Comparison of ENCODE assay signal across 27 cellular contexts in the genomic region with DNA sequence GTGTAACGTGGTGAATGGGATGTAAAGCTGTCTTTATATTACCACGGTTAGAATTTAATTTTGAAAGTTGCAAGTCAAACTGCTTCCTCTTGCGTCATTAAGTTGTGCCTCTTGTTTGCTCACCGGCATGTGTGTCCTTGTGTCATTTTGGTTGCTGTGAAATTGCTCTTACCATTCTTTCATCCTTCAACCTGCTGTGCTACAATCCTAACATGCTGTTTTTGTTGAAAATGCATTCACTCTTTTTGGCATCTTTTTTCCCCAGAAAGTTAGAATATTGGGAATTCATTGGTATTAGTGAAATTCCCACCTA.
DNase-seq lines count a peak whose midpoint lies in the region; ATAC-seq, FAIRE-seq and TF ChIP-seq lines count a peak whose summit lies in the region.
"Had no signal": no experiment of that assay in that cellular context is flagged by ENCODE, and none has a peak within 500 bp of the region (broad histone marks: within the 10 kb centered on the region; RNA-seq: fewer than 3 reads in every experiment).

No MANE protein-coding gene starts in this region.

- in situ Hi-C loops in HepG2 (cut with HindIII; ENCODE audit: extremely low pct_ligation_motif_present, low pct_unique_long_range_greater_than_20kb), result no loop called here

- intact Hi-C loops in A673 (cut with micrococcal nuclease; ENCODE audit: unreplicated experiment) (no loop called here), HepG2 (cut with micrococcal nuclease; ENCODE audit: unreplicated experiment) (no loop called here), esophagus squamous epithelium (cut with DNase I) (loop anchor here (10.0 kb wide), 1 partner anchor 58 kb away; no protein-coding TSS in a partner anchor), CD14-positive monocyte (cut with micrococcal nuclease) (no loop called here)

- POLR2A ChIA-PET in A673 (lab: Charles Lee; ENCODE audit: low non-redundant PET) (no interaction called here), HepG2 (lab: Yijun Ruan, JAX) (no interaction called here)

- 0 out of 2 replicates have a peak overlapping the region, but pooled peaks have one; percentile 30 for H3K27ac Mint-ChIP-seq in GM23338
- H3K27ac Mint-ChIP-seq in CD14-positive monocyte, result peak overlapping the region in 1 of 7 donors; percentile 12
- H3K27ac Mint-ChIP-seq: activated CD8-positive, alpha-beta T cell treated with anti-CD3 and anti-CD28 coated beads, Interleukin-2, amount 10 ng/mL, durations not matched to agents 7 days and 5 days; activated naive CD4-positive, alpha-beta T cell treated with anti-CD3 and anti-CD28 coated beads, Interleukin-2, amount 10 ng/mL, durations not matched to agents 7 days and 5 days; activated T-helper 17 cell treated with anti-CD3 and anti-CD28 coated beads, Interleukin-2, amount 50 U/mL, for 72 hours; natural killer cell; stimulated activated effector memory CD8-positive, alpha-beta T cell treated with anti-CD3 and anti-CD28 coated beads, Interleukin-12 subunit alpha, Interleukin-12 subunit beta, amount 100 ng/mL, for 72 hours had no signal

- H3K4me3 ChIP-seq in A673 (ENCODE audit: low read depth, low read length, poor library complexity, severe bottlenecking), result no peak overlapping the region
- H3K4me3 ChIP-seq in GM23338, result no peak overlapping the region
- no peak overlapping the region for H3K4me3 ChIP-seq in RWPE2 (ENCODE audit: severe bottlenecking)
- H3K4me3 ChIP-seq in HepG2 (replicated peaks in 1 of 3; ENCODE audit: insufficient read depth in 1 of 3, low read depth in 2 of 3, low read length in 3 of 3), result peak overlapping the region in 1 of 3 experiments; percentile 0; a peak in 1 of 6 replicates
- no peak overlapping the region for H3K4me3 ChIP-seq in esophagus squamous epithelium
- H3K4me3 ChIP-seq: breast epithelium, gastrocnemius medialis, GM23248, lower lobe of right lung had no signal

- H3K9me3 ChIP-seq in A673 (ENCODE audit: low read depth, low read length, poor library complexity, severe bottlenecking) (no peaks in the 10 kb centered on the region), RWPE2 (ENCODE audit: severe bottlenecking) (no peaks in the 10 kb centered on the region), HepG2 (ENCODE audit: low read length) (no peaks in the 10 kb centered on the region), esophagus squamous epithelium (no peaks in the 10 kb centered on the region)
- H3K9me3 ChIP-seq: breast epithelium, gastrocnemius medialis, lower lobe of right lung had no signal

- H3K36me3 ChIP-seq in A673 (ENCODE audit: insufficient read depth, low read length, poor library complexity, severe bottlenecking), result no peaks in the 10 kb centered on the region
- no peaks in the 10 kb centered on the region for H3K36me3 ChIP-seq in GM23338 (ENCODE audit: insufficient read depth)
- H3K36me3 ChIP-seq in RWPE2 (ENCODE audit: low read depth), result peaks cover 5% of the 10 kb centered on the region; the same call in 1 of the 2 replicates
- no peaks in the 10 kb centered on the region for H3K36me3 ChIP-seq in HepG2 (replicated peaks in 1 of 2; ENCODE audit: control insufficient read depth in 1 of 2, insufficient read depth in 2 of 2, low read length in 2 of 2)
- H3K36me3 ChIP-seq in esophagus squamous epithelium, result no peaks in the 10 kb centered on the region
- H3K36me3 ChIP-seq: breast epithelium, gastrocnemius medialis, lower lobe of right lung had no signal

- 13% methylated on average over 4 of the region's 4 CpGs for WGBS in HepG2 (ENCODE audit: low lambda C conversion rate)
- WGBS in esophagus squamous epithelium, 2 donors, result 54 to 74% methylated on average over 4 of the region's 4 CpGs

- peak; percentile 69 for FAIRE-seq in HepG2 (lab: Jason Lieb, UNC)
- FAIRE-seq: endothelial cell of umbilical vein had no signal

- no peak for TF ChIP-seq CTCF in A673 (conservative IDR thresholded peaks at IDR 0.05; ENCODE audit: low read depth, low read length)
- no peak for TF ChIP-seq CTCF in GM23338 (conservative IDR thresholded peaks at IDR 0.05; ENCODE audit: low read depth in 2 of 2)
- no peak for TF ChIP-seq CTCF in RWPE2 (IDR thresholded peaks at IDR 0.05; ENCODE audit: poor library complexity, severe bottlenecking)
- no peak for TF ChIP-seq CTCF in HepG2 (CRISPR knock-in tag; IDR thresholded peaks at IDR 0.05)
- no peak for TF ChIP-seq CTCF in esophagus squamous epithelium (IDR thresholded peaks at IDR 0.05)
- TF ChIP-seq CTCF in CD14-positive monocyte (IDR thresholded peaks at IDR 0.05), result no peak

- no peak for TF ChIP-seq POLR2A in HepG2 (IDR thresholded peaks at IDR 0.05; ENCODE audit: insufficient read depth in 1 of 2, low read depth in 2 of 2, low read length in 2 of 2)
- TF ChIP-seq POLR2A in esophagus squamous epithelium (IDR thresholded peaks at IDR 0.05), result no peak

- H3K4me1 ChIP-seq in A673 (ENCODE audit: insufficient read depth, low read length, poor library complexity, severe bottlenecking), result peaks cover 42% of the 10 kb centered on the region
- H3K4me1 ChIP-seq in GM23338 (ENCODE audit: insufficient read depth), result peaks cover 57% of the 10 kb centered on the region
- peaks cover 18% of the 10 kb centered on the region for H3K4me1 ChIP-seq in RWPE2 (ENCODE audit: insufficient read depth, poor library complexity, severe bottlenecking)
- peaks cover 50% of the 10 kb centered on the region for H3K4me1 ChIP-seq in HepG2 (ENCODE audit: insufficient read depth, low read length)
- H3K4me1 ChIP-seq in esophagus squamous epithelium, result peaks cover 0 to 37% (median 11%) of the 10 kb centered on the region in 3 donors

- H2AFZ ChIP-seq in GM23338 (no peak overlapping the region), HepG2 (ENCODE audit: low read length) (no peak overlapping the region)
- H2AFZ ChIP-seq: GM23248 had no signal

- no peak overlapping the region for H3K9ac ChIP-seq in HepG2 (ENCODE audit: insufficient read depth, low read depth, low read length)
- H3K9ac ChIP-seq: GM23248 had no signal

- peaks cover 70% of the 10 kb centered on the region for H3K4me1 Mint-ChIP-seq in GM23338
- peaks cover 31% of the 10 kb centered on the region for H3K4me1 Mint-ChIP-seq in CD14-positive monocyte

- no peak overlapping the region for H3K4me2 ChIP-seq in GM23338
- H3K4me2 ChIP-seq in HepG2 (ENCODE audit: low read depth, low read length), result peak overlapping the region; percentile 36

- CTCF ChIA-PET in A673 (lab: Charles Lee), result no interaction called here
- CTCF ChIA-PET in HepG2 (lab: Yijun Ruan, JAX; ENCODE audit: low intra/inter-chr PET ratio, low total read pairs), result no interaction called here

- no peaks in the 10 kb centered on the region for H3K9me3 Mint-ChIP-seq in GM23338
- H3K9me3 Mint-ChIP-seq in CD14-positive monocyte, result no peaks in the 10 kb centered on the region
- H3K9me3 Mint-ChIP-seq: activated T-helper 17 cell treated with anti-CD3 and anti-CD28 coated beads, Interleukin-2, amount 50 U/mL, for 72 hours; natural killer cell; stimulated activated effector memory CD8-positive, alpha-beta T cell treated with anti-CD3 and anti-CD28 coated beads, Interleukin-12 subunit alpha, Interleukin-12 subunit beta, amount 100 ng/mL, for 72 hours had no signal

- ATAC-seq in GM23338, result no peak
- ATAC-seq in RWPE2 (ENCODE audit: low read depth), result no peak
- ATAC-seq in HepG2, result peak; percentile 40; the same call in 2 of the 3 replicates
- no peak for ATAC-seq in HG02759 (IDR thresholded peaks at IDR 0.05; ENCODE audit: unreplicated experiment)
- ATAC-seq: activated CD8-positive, alpha-beta T cell treated with anti-CD3 and anti-CD28 coated beads, Interleukin-2, amount 10 ng/mL, durations not matched to agents 7 days and 5 days; activated T-helper 17 cell treated with anti-CD3 and anti-CD28 coated beads, Interleukin-2, amount 50 U/mL, for 72 hours; gastrocnemius medialis; lower lobe of right lung; natural killer cell; stimulated activated effector memory CD8-positive, alpha-beta T cell treated with anti-CD3 and anti-CD28 coated beads, Interleukin-12 subunit alpha, Interleukin-12 subunit beta, amount 100 ng/mL, for 72 hours had no signal

- no peak for TF ChIP-seq RAD21 in HepG2 (CRISPR knock-in tag; IDR thresholded peaks at IDR 0.05)

- H3K27me3 Mint-ChIP-seq in GM23338 (ENCODE audit: insufficient read depth, low read depth, poor library complexity) (peaks cover 3% of the 10 kb centered on the region), CD14-positive monocyte (ENCODE audit: low read depth in 3 of 3) (peaks cover 0 to 3% (median 0%) of the 10 kb centered on the region in 3 donors)
- H3K27me3 Mint-ChIP-seq: activated naive CD4-positive, alpha-beta T cell treated with anti-CD3 and anti-CD28 coated beads, Interleukin-2, amount 10 ng/mL, durations not matched to agents 7 days and 5 days; activated T-helper 17 cell treated with anti-CD3 and anti-CD28 coated beads, Interleukin-2, amount 50 U/mL, for 72 hours had no signal

- H3K79me2 ChIP-seq in GM23338 (replicated peaks; ENCODE audit: insufficient read depth), result peaks cover 98% of the 10 kb centered on the region
- H3K79me2 ChIP-seq in HepG2 (ENCODE audit: insufficient read depth, low read length), result peaks cover 34% of the 10 kb centered on the region

- H3K27me3 ChIP-seq in A673 (replicated peaks; ENCODE audit: insufficient read depth, low read depth, low read length, poor library complexity) (no peaks in the 10 kb centered on the region), GM23338 (ENCODE audit: insufficient read depth) (no peaks in the 10 kb centered on the region), RWPE2 (ENCODE audit: insufficient read depth, poor library complexity, severe bottlenecking) (no peaks in the 10 kb centered on the region), HepG2 (ENCODE audit: control insufficient read depth in 1 of 2, insufficient read depth in 2 of 2, low read length in 2 of 2) (no peaks in the 10 kb centered on the region), esophagus squamous epithelium (no peaks in the 10 kb centered on the region)
- H3K27me3 ChIP-seq: breast epithelium, gastrocnemius medialis had no signal

- BruUV-seq in A673 (replicated peaks; lab: Mats Ljungman, UMichigan), result no TSS peak
- no TSS peak for BruUV-seq in HepG2 (replicated peaks; lab: Mats Ljungman, UMichigan)

- peak in 1 of 2 experiments; percentile 27; a peak in 1 of 4 replicates for TF ChIP-seq EP300 in HepG2 (IDR thresholded peaks at IDR 0.05; ENCODE audit: low read depth in 2 of 2, low read length in 2 of 2)
- no peak for TF ChIP-seq EP300 in HepG2 (CRISPR knock-in tag; IDR thresholded peaks at IDR 0.05; ENCODE audit: borderline replicate concordance)

- H3K27ac ChIP-seq in A673 (ENCODE audit: low read depth, low read length, poor library complexity, severe bottlenecking) (peak overlapping the region; percentile 55), GM23338 (ENCODE audit: low read depth) (peak overlapping the region; percentile 34; the same call in 1 of the 2 replicates), RWPE2 (ENCODE audit: poor library complexity, severe bottlenecking) (peak overlapping the region; percentile 3), HepG2 (ENCODE audit: extremely low read length, insufficient read depth, low read length) (no peak overlapping the region), esophagus squamous epithelium (no peak overlapping the region)
- H3K27ac ChIP-seq: gastrocnemius medialis, GM23248, lower lobe of right lung had no signal

- peaks cover 58% of the 10 kb centered on the region for H4K20me1 ChIP-seq in GM23338 (replicated peaks; ENCODE audit: insufficient read depth)
- H4K20me1 ChIP-seq in HepG2 (ENCODE audit: insufficient read depth, low read length), result peaks cover 86% of the 10 kb centered on the region

- no peaks in the 10 kb centered on the region for H3F3A ChIP-seq in GM23338 (replicated peaks; ENCODE audit: low read depth)

- H3K4me3 Mint-ChIP-seq in GM23338, result no peak overlapping the region
- H3K4me3 Mint-ChIP-seq in CD14-positive monocyte, result no peak overlapping the region
- H3K4me3 Mint-ChIP-seq: activated CD8-positive, alpha-beta T cell treated with anti-CD3 and anti-CD28 coated beads, Interleukin-2, amount 10 ng/mL, durations not matched to agents 7 days and 5 days; activated naive CD4-positive, alpha-beta T cell treated with anti-CD3 and anti-CD28 coated beads, Interleukin-2, amount 10 ng/mL, durations not matched to agents 7 days and 5 days; activated T-helper 17 cell treated with anti-CD3 and anti-CD28 coated beads, Interleukin-2, amount 50 U/mL, for 72 hours; natural killer cell; stimulated activated effector memory CD8-positive, alpha-beta T cell treated with anti-CD3 and anti-CD28 coated beads, Interleukin-12 subunit alpha, Interleukin-12 subunit beta, amount 100 ng/mL, for 72 hours had no signal

- DNase-seq in A673 (ENCODE audit: low spot score) (no peak), GM23338 (ENCODE audit: low spot score) (no peak), RWPE2 (ENCODE audit: low spot score) (no peak), HepG2 (ENCODE audit: low spot score) (peak; percentile 58), esophagus squamous epithelium (lab: John Stamatoyannopoulos, UW) (no peak), A172 (ENCODE audit: low spot score) (no peak), CD14-positive monocyte (ENCODE audit: low spot score) (no peak)
- DNase-seq: activated CD4-positive, alpha-beta T cell treated with anti-CD3 and anti-CD28 coated beads for 4 hours; activated CD8-positive, alpha-beta T cell treated with anti-CD3 and anti-CD28 coated beads, Interleukin-2, amount 10 ng/mL, durations not matched to agents 7 days and 5 days; activated naive CD4-positive, alpha-beta T cell treated with anti-CD3 and anti-CD28 coated beads, Interleukin-2, amount 10 ng/mL, durations not matched to agents 7 days and 5 days; Calu3; DND-41; gastrocnemius medialis; hippocampal formation; KG1; lower lobe of right lung; natural killer cell; NCI-H1417 treated with DMSO at 0.1 percent for 48 hours; NCI-H2081; NCI-H2227 treated with DMSO at 0.1 percent for 48 hours; NCI-H526 had no signal

- H3K36me3 Mint-ChIP-seq in GM23338 (ENCODE audit: low read depth) (no peaks in the 10 kb centered on the region; the same call in 2 of the 3 replicates), CD14-positive monocyte (peaks cover 0 to 3% of the 10 kb centered on the region in 2 donors)
- H3K36me3 Mint-ChIP-seq: natural killer cell; stimulated activated effector memory CD8-positive, alpha-beta T cell treated with anti-CD3 and anti-CD28 coated beads, Interleukin-12 subunit alpha, Interleukin-12 subunit beta, amount 100 ng/mL, for 72 hours had no signal

- H3K9me2 ChIP-seq in GM23338 (ENCODE audit: insufficient read depth), result no peaks in the 10 kb centered on the region

Comparison
In these comparisons a context has a peak if more than half of its experiments do, and no peak if none do; other contexts are left out.
1. H3K27ac ChIP-seq: peak in A673 (single experiment), GM23338 (single experiment) and RWPE2 (single experiment); none in HepG2 (single experiment) and esophagus squamous epithelium (0 of 4).